22 cellular contexts compared by ENCODE assay signal in genomic region chr4:48727666-48728459, GRCh38. TPM values are rescaled to one million over a fixed set of nuclear protein-coding genes. Genes with fewer than 3 reads are reported as not detected.
DNase-seq lines count a peak whose midpoint lies in the region; ATAC-seq and TF ChIP-seq lines count a peak whose summit lies in the region.
"Had no signal": no experiment of that assay in that cellular context is flagged by ENCODE, and none has a peak within 500 bp of the region (broad histone marks: within the 10 kb centered on the region; RNA-seq: fewer than 3 reads in every experiment).

No MANE protein-coding gene starts in this region.

- ATAC-seq in HG03432 (IDR thresholded peaks at IDR 0.05; ENCODE audit: unreplicated experiment) (peak; percentile 67), left cardiac atrium (no peak)
- ATAC-seq: left ventricle myocardium superior, PC-3 had no signal

- no peaks in the 10 kb centered on the region for H3K36me3 ChIP-seq in endodermal cell (ENCODE audit: control insufficient read depth, insufficient read depth, low read length)
- H3K36me3 ChIP-seq in parathyroid adenoma (ENCODE audit: control insufficient read depth, insufficient read depth, low read length), result no peaks in the 10 kb centered on the region
- H3K36me3 ChIP-seq: adrenal gland, sigmoid colon, upper lobe of left lung had no signal

- no peaks in the 10 kb centered on the region for H3K27me3 Mint-ChIP-seq in T-helper 1 cell treated with Interleukin-12 subunit alpha and Interleukin-12 subunit beta and Interleukin-4 antibody, amounts not matched to agents 30 μg/mL and 1 μg/mL, for 36 hours (ENCODE audit: low read depth)
- no peaks in the 10 kb centered on the region for H3K27me3 Mint-ChIP-seq in endodermal cell (ENCODE audit: insufficient read depth)

- H3K4me1 ChIP-seq in endodermal cell (ENCODE audit: control insufficient read depth, insufficient read depth, low read length) (no peaks in the 10 kb centered on the region), parathyroid adenoma (peaks cover 16% of the 10 kb centered on the region)

- H3K4me3 Mint-ChIP-seq in T-helper 1 cell treated with Interleukin-12 subunit alpha and Interleukin-12 subunit beta and Interleukin-4 antibody, amounts not matched to agents 30 μg/mL and 1 μg/mL, for 36 hours, result no peak overlapping the region
- H3K4me3 Mint-ChIP-seq in endodermal cell, result no peak overlapping the region
- H3K4me3 Mint-ChIP-seq: neural crest cell had no signal

- POLR2A ChIA-PET in GM10248 (lab: Yijun Ruan, JAX), result no interaction called here

- H3K9ac ChIP-seq in endodermal cell (ENCODE audit: extremely low read depth, low read length, poor library complexity, severe bottlenecking), result no peak overlapping the region
- H3K9ac ChIP-seq in parathyroid adenoma, result no peak overlapping the region

- no peak for TF ChIP-seq CTCF in endodermal cell (conservative IDR thresholded peaks at IDR 0.05)
- TF ChIP-seq CTCF in parathyroid adenoma (IDR thresholded peaks at IDR 0.05), result no peak
- no peak for TF ChIP-seq CTCF in GM10248 (IDR thresholded peaks at IDR 0.05; ENCODE audit: control extremely low read depth, extremely low read depth, low read depth, missing control alignments)

- H3K27ac ChIP-seq in endodermal cell (ENCODE audit: low read depth, low read length), result no peak overlapping the region
- H3K27ac ChIP-seq in parathyroid adenoma, result peak overlapping the region; percentile 88
- H3K27ac ChIP-seq: adrenal gland, coronary artery, hepatocyte, sigmoid colon, upper lobe of left lung had no signal

- H3K27me3 ChIP-seq in endodermal cell (ENCODE audit: control insufficient read depth, insufficient read depth, low read length, poor library complexity, severe bottlenecking), result no peaks in the 10 kb centered on the region
- no peaks in the 10 kb centered on the region for H3K27me3 ChIP-seq in parathyroid adenoma (ENCODE audit: control insufficient read depth, insufficient read depth, low read length)
- H3K27me3 ChIP-seq: adrenal gland, hepatocyte, sigmoid colon, upper lobe of left lung had no signal

- H3K79me2 ChIP-seq in parathyroid adenoma, result peaks cover 22% of the 10 kb centered on the region

- intact Hi-C loops in left cardiac atrium (cut with DNase I), result no loop called here

- DNase-seq in T-helper 1 cell (no peak), endodermal cell (no peak), left cardiac atrium (no peak), cerebellar nuclear complex (lab: John Stamatoyannopoulos, UW) (no peak), GM10248 (ENCODE audit: extremely low spot score) (no peak)
- DNase-seq: 8988T; activated CD8-positive, alpha-beta memory T cell treated with anti-CD3 and anti-CD28 coated beads, Interleukin-2, amount 50 U/mL, for 4 hours; adrenal gland; GF-D8; Karpas-422; left ventricle myocardium superior; NCI-H446; PC-3; sigmoid colon; stimulated activated CD4-positive, alpha-beta T cell treated with anti-CD3 and anti-CD28 coated beads, Interleukin-4, amount 100 ng/mL, for 24 hours had no signal

- WGBS in endodermal cell (ENCODE audit: insufficient coverage in 1 of 2, insufficient read length in 1 of 2), 2 experiments, result 91 to 100% methylated on average over 2 of the region's 2 CpGs

- peaks cover 8% of the 10 kb centered on the region for H3K36me3 Mint-ChIP-seq in T-helper 1 cell treated with Interleukin-12 subunit alpha and Interleukin-12 subunit beta and Interleukin-4 antibody, amounts not matched to agents 30 μg/mL and 1 μg/mL, for 36 hours (ENCODE audit: low read depth)
- H3K36me3 Mint-ChIP-seq in endodermal cell (ENCODE audit: low read depth), result peaks cover 22% of the 10 kb centered on the region

- H3K4me1 Mint-ChIP-seq in T-helper 1 cell treated with Interleukin-12 subunit alpha and Interleukin-12 subunit beta and Interleukin-4 antibody, amounts not matched to agents 30 μg/mL and 1 μg/mL, for 36 hours (ENCODE audit: low read depth), result peaks cover 59% of the 10 kb centered on the region
- H3K4me1 Mint-ChIP-seq in endodermal cell, result peaks cover 49% of the 10 kb centered on the region

- H3K9me3 Mint-ChIP-seq in T-helper 1 cell treated with Interleukin-12 subunit alpha and Interleukin-12 subunit beta and Interleukin-4 antibody, amounts not matched to agents 30 μg/mL and 1 μg/mL, for 36 hours, result no peaks in the 10 kb centered on the region
- H3K9me3 Mint-ChIP-seq in endodermal cell, result peaks cover 4% of the 10 kb centered on the region

- H3K4me2 ChIP-seq in parathyroid adenoma (ENCODE audit: low read length), result no peak overlapping the region
- H3K4me2 ChIP-seq: hepatocyte had no signal

- peak overlapping the region; percentile 0 for H3K27ac Mint-ChIP-seq in T-helper 1 cell treated with Interleukin-12 subunit alpha and Interleukin-12 subunit beta and Interleukin-4 antibody, amounts not matched to agents 30 μg/mL and 1 μg/mL, for 36 hours
- peak overlapping the region; percentile 71 for H3K27ac Mint-ChIP-seq in endodermal cell

- H3K9me3 ChIP-seq in endodermal cell (ENCODE audit: control insufficient read depth, low read length) (peaks cover 3% of the 10 kb centered on the region), parathyroid adenoma (ENCODE audit: control insufficient read depth, low read length) (no peaks in the 10 kb centered on the region)
- H3K9me3 ChIP-seq: adrenal gland, sigmoid colon, upper lobe of left lung had no signal

- CTCF ChIA-PET in GM10248 (lab: Yijun Ruan, JAX), result interaction anchor here (1.7 kb wide), 1 partner anchor 30 kb away, joined by 6 read pairs; no protein-coding TSS in a partner anchor

- H3K4me3 ChIP-seq in endodermal cell (ENCODE audit: low read length) (no peak overlapping the region), parathyroid adenoma (ENCODE audit: low read depth, low read length) (no peak overlapping the region)
- H3K4me3 ChIP-seq: adrenal gland, coronary artery, hepatocyte, sigmoid colon, upper lobe of left lung had no signal

- no peak overlapping the region for H2AFZ ChIP-seq in parathyroid adenoma
- H2AFZ ChIP-seq: hepatocyte had no signal

RNA-seq across cellular contexts. Expression of gene FRYL, which starts 52.2 kb away (rescaled TPM):
- total RNA-seq in endodermal cell, result 10 to 100 TPM; 56.5 to 62.6 TPM
- 33.2 TPM for polyA plus RNA-seq in endodermal cell (2013, experiment 1 of 2)
- 34.4 TPM for polyA plus RNA-seq in endodermal cell (2013, experiment 2 of 2)
- total RNA-seq in left cardiac atrium, result 10 to 100 TPM; 38.8 to 41.3 TPM
